ENCODE assay signal across 8 cellular contexts in the genomic region with DNA sequence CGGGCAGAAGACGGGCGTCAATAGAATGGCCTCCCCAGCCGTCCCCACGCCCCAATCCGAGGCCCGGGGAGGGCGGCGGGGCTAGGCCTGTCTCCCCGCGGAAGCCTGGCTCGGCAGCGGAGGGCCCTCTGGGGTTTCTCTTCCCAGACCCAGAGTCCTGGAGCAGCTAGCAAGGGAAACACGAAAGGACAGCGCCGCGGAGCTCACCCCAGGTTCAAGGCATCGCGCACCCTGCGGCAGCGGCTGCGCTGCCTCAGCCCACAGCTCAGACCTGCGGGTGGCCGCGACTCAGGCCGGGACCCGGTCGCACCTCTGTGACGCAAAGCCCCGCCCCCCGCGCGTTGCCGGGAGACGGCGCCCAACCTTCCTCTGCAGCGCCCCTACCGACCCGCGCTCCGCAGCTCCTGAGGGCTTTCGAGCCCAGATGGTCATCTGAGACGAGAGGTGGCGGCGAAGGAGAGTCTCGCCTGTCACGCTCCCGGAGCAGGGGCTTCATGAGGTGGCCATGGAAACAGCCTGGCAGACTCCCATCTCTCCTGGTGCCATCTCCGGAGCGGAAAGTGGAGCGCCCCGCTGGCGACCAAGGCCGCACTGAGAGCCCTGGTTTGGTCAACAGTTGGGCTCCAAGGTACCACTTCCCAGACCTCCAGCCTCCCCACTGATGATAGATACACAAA. TPM values are rescaled to one million over a fixed set of nuclear protein-coding genes. Genes with fewer than 3 reads are reported as not detected.
DNase-seq lines count a peak whose midpoint lies in the region; ATAC-seq and TF ChIP-seq lines count a peak whose summit lies in the region.

A gene with protein sequence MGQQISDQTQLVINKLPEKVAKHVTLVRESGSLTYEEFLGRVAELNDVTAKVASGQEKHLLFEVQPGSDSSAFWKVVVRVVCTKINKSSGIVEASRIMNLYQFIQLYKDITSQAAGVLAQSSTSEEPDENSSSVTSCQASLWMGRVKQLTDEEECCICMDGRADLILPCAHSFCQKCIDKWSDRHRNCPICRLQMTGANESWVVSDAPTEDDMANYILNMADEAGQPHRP (minus strand): TSS at position 273 of the 677 bp plus-strand sequence. CDS start 7,029 bp downstream, outside the sequence.

- DNase-seq in AG04449 (ENCODE audit: low read depth, low spot score), result no peak
- DNase-seq in NCI-H2171 treated with DMSO at 0.1 percent for 48 hours (lab: John Stamatoyannopoulos, UW), result peak; percentile 85
- DNase-seq in WTC11 (ENCODE audit: low spot score), result peak; percentile 99
- DNase-seq in cardiac fibroblast (ENCODE audit: low read depth in 2 of 2), result peak; percentile 91 to 92
- DNase-seq in immature natural killer cell, result peak; percentile 95 to 96 (median 96)
- DNase-seq in stimulated activated CD4-positive, alpha-beta T cell treated with anti-CD3 and anti-CD28 coated beads, Interleukin-12 subunit alpha, Interleukin-12 subunit beta, amount 100 ng/mL, for 24 hours (ENCODE audit: low read depth in 2 of 2), result peak; percentile 93 to 97

- H3K4me3 Mint-ChIP-seq in WTC11 (peak within 1 kb of the TSS; percentile 87), immature natural killer cell (peak within 1 kb of the TSS; percentile 86 to 89 (median 88))

- H3K4me3 ChIP-seq in AG04449 (ENCODE audit: low read depth, low read length), result peak within 1 kb of the TSS; percentile 79
- H3K4me3 ChIP-seq in cardiac fibroblast (replicated peaks in 1 of 2; ENCODE audit: low read depth in 2 of 2, low read length in 2 of 2), result peak within 1 kb of the TSS; percentile 76 to 87

- H3K27me3 Mint-ChIP-seq in WTC11 (ENCODE audit: low read depth) (peaks cover 12% of the 10 kb centered on the region), immature natural killer cell (ENCODE audit: low read depth in 3 of 3) (peaks cover 4 to 8% (median 7%) of the 10 kb centered on the region in 3 donors)

- CTCF ChIA-PET in AG04449 (lab: Yijun Ruan, JAX), result interaction anchor here (0.6 to 5.3 kb wide), 59 partner anchors 8 to 217 kb away, joined by 3 to 57 read pairs (median 5); a partner anchor contains a TSS
- CTCF ChIA-PET in WTC11 (lab: Charles Lee), result interaction anchor here (0.6 to 2.0 kb wide), 60 partner anchors 9 to 369 kb away, joined by 3 to 15 read pairs (median 4); a partner anchor contains a TSS

- TF ChIP-seq CTCF in AG04449 (IDR thresholded peaks at IDR 0.05; ENCODE audit: insufficient read depth, low read length, missing control alignments), result peak; percentile 97
- TF ChIP-seq CTCF in WTC11 (IDR thresholded peaks at IDR 0.05), result peak; percentile 31; the same call in 1 of the 2 replicates
- TF ChIP-seq CTCF in cardiac fibroblast (IDR thresholded peaks at IDR 0.05; ENCODE audit: low read depth, low read length), result peak; percentile 84

- H3K4me1 Mint-ChIP-seq in WTC11 (peaks cover 15% of the 10 kb centered on the region), immature natural killer cell (peaks cover 11 to 19% of the 10 kb centered on the region in 2 donors)

- H3K36me3 Mint-ChIP-seq in WTC11, result no peaks in the 10 kb centered on the region
- no peaks in the 10 kb centered on the region for H3K36me3 Mint-ChIP-seq in immature natural killer cell

- POLR2A ChIA-PET in AG04449 (lab: Yijun Ruan, JAX) (interaction anchor here (0.9 to 1.4 kb wide), 4 partner anchors 8 to 236 kb away, joined by 3 to 5 read pairs (median 3); a partner anchor contains a TSS), WTC11 (lab: Charles Lee) (interaction anchor here (0.9 to 1.7 kb wide), 6 partner anchors 33 to 268 kb away, joined by 3 to 8 read pairs (median 4); a partner anchor contains a TSS)

- no peaks in the 10 kb centered on the region for H3K9me3 Mint-ChIP-seq in WTC11
- H3K9me3 Mint-ChIP-seq in immature natural killer cell, result no peaks in the 10 kb centered on the region

- H3K27ac Mint-ChIP-seq in WTC11, result peak within 1 kb of the TSS; percentile 60
- peak within 1 kb of the TSS; percentile 78 to 93 (median 90) for H3K27ac Mint-ChIP-seq in immature natural killer cell

- peak; percentile 98 for ATAC-seq in GM18868 (IDR thresholded peaks at IDR 0.05; ENCODE audit: unreplicated experiment)
- ATAC-seq in HG03108 (IDR thresholded peaks at IDR 0.05; ENCODE audit: unreplicated experiment), result peak; percentile 96
- peak; percentile 97 for ATAC-seq in WTC11

TF ChIP-seq in WTC11, 78 proteins besides CTCF, POLR2A, EP300 and RAD21 (continues in another document):
- TF ChIP-seq SOX15 (CRISPR knock-in tag; IDR thresholded peaks at IDR 0.05), result no peak
- peak; percentile 85; the same call in 1 of the 2 replicates for TF ChIP-seq CBFB (CRISPR knock-in tag; IDR thresholded peaks at IDR 0.05; ENCODE audit: low read depth)
- TF ChIP-seq, protein P1, sequence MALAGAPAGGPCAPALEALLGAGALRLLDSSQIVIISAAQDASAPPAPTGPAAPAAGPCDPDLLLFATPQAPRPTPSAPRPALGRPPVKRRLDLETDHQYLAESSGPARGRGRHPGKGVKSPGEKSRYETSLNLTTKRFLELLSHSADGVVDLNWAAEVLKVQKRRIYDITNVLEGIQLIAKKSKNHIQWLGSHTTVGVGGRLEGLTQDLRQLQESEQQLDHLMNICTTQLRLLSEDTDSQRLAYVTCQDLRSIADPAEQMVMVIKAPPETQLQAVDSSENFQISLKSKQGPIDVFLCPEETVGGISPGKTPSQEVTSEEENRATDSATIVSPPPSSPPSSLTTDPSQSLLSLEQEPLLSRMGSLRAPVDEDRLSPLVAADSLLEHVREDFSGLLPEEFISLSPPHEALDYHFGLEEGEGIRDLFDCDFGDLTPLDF (CRISPR knock-in tag; IDR thresholded peaks at IDR 0.05), result 0 out of 2 replicates have a peak, but pooled peaks have one; percentile 43
- TF ChIP-seq, protein P2, sequence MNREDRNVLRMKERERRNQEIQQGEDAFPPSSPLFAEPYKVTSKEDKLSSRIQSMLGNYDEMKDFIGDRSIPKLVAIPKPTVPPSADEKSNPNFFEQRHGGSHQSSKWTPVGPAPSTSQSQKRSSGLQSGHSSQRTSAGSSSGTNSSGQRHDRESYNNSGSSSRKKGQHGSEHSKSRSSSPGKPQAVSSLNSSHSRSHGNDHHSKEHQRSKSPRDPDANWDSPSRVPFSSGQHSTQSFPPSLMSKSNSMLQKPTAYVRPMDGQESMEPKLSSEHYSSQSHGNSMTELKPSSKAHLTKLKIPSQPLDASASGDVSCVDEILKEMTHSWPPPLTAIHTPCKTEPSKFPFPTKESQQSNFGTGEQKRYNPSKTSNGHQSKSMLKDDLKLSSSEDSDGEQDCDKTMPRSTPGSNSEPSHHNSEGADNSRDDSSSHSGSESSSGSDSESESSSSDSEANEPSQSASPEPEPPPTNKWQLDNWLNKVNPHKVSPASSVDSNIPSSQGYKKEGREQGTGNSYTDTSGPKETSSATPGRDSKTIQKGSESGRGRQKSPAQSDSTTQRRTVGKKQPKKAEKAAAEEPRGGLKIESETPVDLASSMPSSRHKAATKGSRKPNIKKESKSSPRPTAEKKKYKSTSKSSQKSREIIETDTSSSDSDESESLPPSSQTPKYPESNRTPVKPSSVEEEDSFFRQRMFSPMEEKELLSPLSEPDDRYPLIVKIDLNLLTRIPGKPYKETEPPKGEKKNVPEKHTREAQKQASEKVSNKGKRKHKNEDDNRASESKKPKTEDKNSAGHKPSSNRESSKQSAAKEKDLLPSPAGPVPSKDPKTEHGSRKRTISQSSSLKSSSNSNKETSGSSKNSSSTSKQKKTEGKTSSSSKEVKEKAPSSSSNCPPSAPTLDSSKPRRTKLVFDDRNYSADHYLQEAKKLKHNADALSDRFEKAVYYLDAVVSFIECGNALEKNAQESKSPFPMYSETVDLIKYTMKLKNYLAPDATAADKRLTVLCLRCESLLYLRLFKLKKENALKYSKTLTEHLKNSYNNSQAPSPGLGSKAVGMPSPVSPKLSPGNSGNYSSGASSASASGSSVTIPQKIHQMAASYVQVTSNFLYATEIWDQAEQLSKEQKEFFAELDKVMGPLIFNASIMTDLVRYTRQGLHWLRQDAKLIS (CRISPR knock-in tag; IDR thresholded peaks at IDR 0.05; ENCODE audit: borderline replicate concordance), result peak; percentile 78; the same call in 1 of the 2 replicates
- TF ChIP-seq FOXP1 (CRISPR knock-in tag; IDR thresholded peaks at IDR 0.05; ENCODE audit: borderline replicate concordance), result peak; percentile 87
- TF ChIP-seq, protein P3, sequence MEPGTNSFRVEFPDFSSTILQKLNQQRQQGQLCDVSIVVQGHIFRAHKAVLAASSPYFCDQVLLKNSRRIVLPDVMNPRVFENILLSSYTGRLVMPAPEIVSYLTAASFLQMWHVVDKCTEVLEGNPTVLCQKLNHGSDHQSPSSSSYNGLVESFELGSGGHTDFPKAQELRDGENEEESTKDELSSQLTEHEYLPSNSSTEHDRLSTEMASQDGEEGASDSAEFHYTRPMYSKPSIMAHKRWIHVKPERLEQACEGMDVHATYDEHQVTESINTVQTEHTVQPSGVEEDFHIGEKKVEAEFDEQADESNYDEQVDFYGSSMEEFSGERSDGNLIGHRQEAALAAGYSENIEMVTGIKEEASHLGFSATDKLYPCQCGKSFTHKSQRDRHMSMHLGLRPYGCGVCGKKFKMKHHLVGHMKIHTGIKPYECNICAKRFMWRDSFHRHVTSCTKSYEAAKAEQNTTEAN (CRISPR knock-in tag; IDR thresholded peaks at IDR 0.05), result 0 out of 2 replicates have a peak, but pooled peaks have one; percentile 69
- no peak for TF ChIP-seq ESRRA (CRISPR knock-in tag; IDR thresholded peaks at IDR 0.05; ENCODE audit: borderline replicate concordance)
- no peak for TF ChIP-seq TEAD4 (CRISPR knock-in tag; IDR thresholded peaks at IDR 0.05)
- TF ChIP-seq, protein P4, sequence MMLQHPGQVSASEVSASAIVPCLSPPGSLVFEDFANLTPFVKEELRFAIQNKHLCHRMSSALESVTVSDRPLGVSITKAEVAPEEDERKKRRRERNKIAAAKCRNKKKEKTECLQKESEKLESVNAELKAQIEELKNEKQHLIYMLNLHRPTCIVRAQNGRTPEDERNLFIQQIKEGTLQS (CRISPR knock-in tag; conservative IDR thresholded peaks at IDR 0.05), result no peak
- TF ChIP-seq MYBL2 (CRISPR knock-in tag; IDR thresholded peaks at IDR 0.05), result peak; percentile 74
- no peak for TF ChIP-seq TP53 (CRISPR knock-in tag; IDR thresholded peaks at IDR 0.05)
- TF ChIP-seq ZNF263 (CRISPR knock-in tag; IDR thresholded peaks at IDR 0.05; ENCODE audit: low read depth), result 0 out of 2 replicates have a peak, but pooled peaks have one; percentile 31

RNA-seq across cellular contexts. Expression of the gene that starts here (rescaled TPM):
- total RNA-seq in WTC11 (2021), result 23.2 to 24.8 TPM (median 23.9 TPM) in 3 replicates
- 10 to 100 TPM; 12.0 to 16.8 (median 13.0) TPM for polyA plus RNA-seq in immature natural killer cell

Comparison
In these comparisons a context has a peak if more than half of its experiments do, and no peak if none do; other contexts are left out.
1. CTCF ChIP-seq: peak in every context shown above with its lines; median percentile 97 in AG04449; 84 in cardiac fibroblast; 31 in WTC11.